ENCODE assay signal across 8 cellular contexts in genomic region chr1:89855413-89856123, GRCh38. TPM values are rescaled to one million over a fixed set of nuclear protein-coding genes. Genes with fewer than 3 reads are reported as not detected.
DNase-seq lines count a peak whose midpoint lies in the region; ATAC-seq and TF ChIP-seq lines count a peak whose summit lies in the region.

No MANE protein-coding gene starts in this region.

- no peaks in the 10 kb centered on the region for H3K9me3 ChIP-seq in osteoblast (ENCODE audit: low read depth, low read length)
- no peaks in the 10 kb centered on the region for H3K9me3 ChIP-seq in BE2C

- peak overlapping the region; percentile 28 for H3K4me3 ChIP-seq in osteoblast (ENCODE audit: insufficient read depth, low read length)
- H3K4me3 ChIP-seq in BE2C (ENCODE audit: low read depth, low read length): no peak overlapping the region

- H3K27ac ChIP-seq in osteoblast (ENCODE audit: low read depth, low read length): peak overlapping the region; percentile 81

- peak overlapping the region; percentile 1 for H2AFZ ChIP-seq in osteoblast (ENCODE audit: low read length)

- peaks cover 12% of the 10 kb centered on the region for H3K36me3 Mint-ChIP-seq in activated B cell treated with CpG ODN at 0.5 μM for 24 hours (ENCODE audit: low read depth)

- no peaks in the 10 kb centered on the region for H3K27me3 Mint-ChIP-seq in activated B cell treated with CpG ODN at 0.5 μM for 24 hours

- H3K79me2 ChIP-seq in osteoblast (ENCODE audit: insufficient read depth, low read length): peaks cover 46% of the 10 kb centered on the region

- peak overlapping the region; percentile 35 for H3K4me2 ChIP-seq in osteoblast (ENCODE audit: insufficient read depth, low read length)

- no peaks in the 10 kb centered on the region for H4K20me1 ChIP-seq in osteoblast (ENCODE audit: insufficient read depth, low read length)

- TF ChIP-seq CTCF in activated B cell treated with CpG ODN at 0.5 μM for 24 hours (IDR thresholded peaks at IDR 0.05) (no peak), osteoblast (IDR thresholded peaks at IDR 0.05; ENCODE audit: extremely low read depth, low read depth, low read length) (no peak), BE2C (IDR thresholded peaks at IDR 0.05; ENCODE audit: low read depth, low read length) (no peak)

- POLR2A ChIA-PET in activated B cell treated with CpG ODN at 0.5 μM for 24 hours (lab: Charles Lee): interaction anchor here (1.0 to 1.4 kb wide), 2 partner anchors 12 to 34 kb away, joined by 4 to 7 read pairs; no protein-coding TSS in a partner anchor

- CTCF ChIA-PET in activated B cell treated with CpG ODN at 0.5 μM for 24 hours (lab: Charles Lee): interaction anchor here (3.3 kb wide), 1 partner anchor 12 kb away, joined by 12 read pairs; no protein-coding TSS in a partner anchor

- H3K4me1 ChIP-seq in osteoblast (ENCODE audit: insufficient read depth, low read length) (peaks cover 14% of the 10 kb centered on the region), BE2C (no peaks in the 10 kb centered on the region)

- ATAC-seq in GM19023 (IDR thresholded peaks at IDR 0.05; ENCODE audit: unreplicated experiment) (peak; percentile 68), HG02970 (IDR thresholded peaks at IDR 0.05; ENCODE audit: low FRiP score, unreplicated experiment) (peak; percentile 64), activated B cell treated with CpG ODN at 0.5 μM for 24 hours (ENCODE audit: low read depth) (peak; percentile 89), left colon (no peak)

- H3K4me1 Mint-ChIP-seq in activated B cell treated with CpG ODN at 0.5 μM for 24 hours: peaks cover 2% of the 10 kb centered on the region

- no peak for DNase-seq in activated B cell treated with CpG ODN at 0.5 μM for 24 hours
- DNase-seq in osteoblast (ENCODE audit: insufficient read length, low spot score, missing footprints): peak; percentile 82
- DNase-seq in BE2C: no peak
- no peak for DNase-seq in left colon
- no peak for DNase-seq in GOT3 (lab: John Stamatoyannopoulos, UW)
- no peak for DNase-seq in UCSD-AML1 (lab: John Stamatoyannopoulos, UW; ENCODE audit: unreplicated experiment)

- no peaks in the 10 kb centered on the region for H3K27me3 ChIP-seq in osteoblast (ENCODE audit: insufficient read depth, low read length)
- no peaks in the 10 kb centered on the region for H3K27me3 ChIP-seq in BE2C

- no peak overlapping the region for H3K27ac Mint-ChIP-seq in activated B cell treated with CpG ODN at 0.5 μM for 24 hours

- intact Hi-C loops in activated B cell treated with CpG ODN at 0.5 μM for 24 hours (cut with micrococcal nuclease): loop anchor here (1.0 to 5.0 kb wide), 3 partner anchors 12 to 52 kb away; partner anchors contain the start of gene LRRC8D
- intact Hi-C loops in left colon (cut with DNase I, micrococcal nuclease): no loop called here

- H3K4me3 Mint-ChIP-seq in activated B cell treated with CpG ODN at 0.5 μM for 24 hours: peak overlapping the region; percentile 61

- H3K9me3 Mint-ChIP-seq in activated B cell treated with CpG ODN at 0.5 μM for 24 hours: no peaks in the 10 kb centered on the region

- peaks cover 13% of the 10 kb centered on the region for H3K36me3 ChIP-seq in osteoblast (ENCODE audit: insufficient read depth, low read length)
- H3K36me3 ChIP-seq in BE2C: no peaks in the 10 kb centered on the region

RNA-seq across cellular contexts. Expression of gene LRRC8D, which starts 34.7 kb away (rescaled TPM):
- total RNA-seq in activated B cell treated with CpG ODN at 0.5 μM for 24 hours (31.3 and 36.0 TPM in 2 replicates), osteoblast (23.6 and 30.4 TPM in 2 replicates), left colon (10 to 100 TPM; 36.6 to 48.0 TPM)
- 67.9 TPM for polyA plus RNA-seq in BE2C (2012; ENCODE audit: insufficient read depth, insufficient read length, low read depth)
